ENCODE assay signal across 21 cellular contexts in the genomic region with DNA sequence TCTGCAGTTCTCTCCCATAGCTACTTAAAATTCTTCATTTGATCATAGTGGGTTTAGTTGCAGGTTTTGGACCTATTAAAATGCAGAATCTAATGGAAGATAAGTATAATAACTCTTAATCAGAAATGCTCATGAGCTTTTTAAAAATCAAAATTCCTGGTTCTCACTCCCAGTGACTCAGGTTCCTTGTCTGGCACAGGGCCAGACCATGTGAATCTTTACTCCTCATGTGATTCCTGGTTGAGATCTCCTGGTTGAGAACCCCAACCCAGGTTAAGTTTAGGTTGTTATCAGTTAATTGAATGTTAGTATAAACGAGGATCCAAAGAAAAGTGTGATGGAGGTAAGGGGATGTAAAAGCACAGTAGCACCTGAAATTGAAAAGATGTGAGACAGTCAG.
"Had no signal": no experiment of that assay in that cellular context is flagged by ENCODE, and none has a peak within 500 bp of the region (broad histone marks: within the 10 kb centered on the region; RNA-seq: fewer than 3 reads in every experiment).

No MANE protein-coding gene starts in this region.

- H3K4me3 ChIP-seq: skin epidermis, transverse colon had no signal

- H3K27me3 ChIP-seq: transverse colon had no signal

- H3K4me1 ChIP-seq: transverse colon had no signal

- H3K36me3 ChIP-seq: transverse colon had no signal

- DNase-seq: activated CD4-positive, CD25-positive, alpha-beta regulatory T cell treated with anti-CD3 and anti-CD28 coated beads, Interleukin-2, amount 50 U/mL, for 72 hours; activated naive CD4-positive, alpha-beta T cell treated with Interleukin-2 at 50 U/mL for 16 hours; activated naive CD8-positive, alpha-beta T cell treated with anti-CD3 and anti-CD28 coated beads, Interleukin-2, amount 50 U/mL, for 24 hours; aorta; glutamatergic neuron; hypothalamus; kidney; left ventricle myocardium superior; mesendoderm; occipital lobe; right cardiac atrium; stimulated activated CD4-positive, alpha-beta T cell treated with anti-CD3 and anti-CD28 coated beads, Interleukin-15, amount 100 ng/mL, for 24 hours; stimulated activated CD4-positive, alpha-beta T cell treated with anti-CD3 and anti-CD28 coated beads, Interleukin-4, amount 100 ng/mL, for 1 hour; stimulated activated naive CD4-positive, alpha-beta T cell; T-helper 1 cell; T1000; transverse colon had no signal

- FAIRE-seq: kidney had no signal

- H3K27ac ChIP-seq: skin epidermis, transverse colon had no signal

- H3K9me3 ChIP-seq: transverse colon had no signal

- ATAC-seq: activated naive CD8-positive, alpha-beta T cell treated with anti-CD3 and anti-CD28 coated beads, Interleukin-2, amount 50 U/mL, for 24 hours; activated T-helper 17 cell treated with anti-CD3 and anti-CD28 coated beads, Interleukin-2, amount 50 U/mL, for 72 hours; esophagus mucosa; left ventricle myocardium superior; natural killer cell treated with Interleukin-12 subunit alpha and Interleukin-12 subunit beta and Interleukin-15 and Interleukin-18, amount 100 ng/mL, for 72 hours; right cardiac atrium had no signal
